Comparison of ENCODE assay signal across 8 cellular contexts in the genomic region with DNA sequence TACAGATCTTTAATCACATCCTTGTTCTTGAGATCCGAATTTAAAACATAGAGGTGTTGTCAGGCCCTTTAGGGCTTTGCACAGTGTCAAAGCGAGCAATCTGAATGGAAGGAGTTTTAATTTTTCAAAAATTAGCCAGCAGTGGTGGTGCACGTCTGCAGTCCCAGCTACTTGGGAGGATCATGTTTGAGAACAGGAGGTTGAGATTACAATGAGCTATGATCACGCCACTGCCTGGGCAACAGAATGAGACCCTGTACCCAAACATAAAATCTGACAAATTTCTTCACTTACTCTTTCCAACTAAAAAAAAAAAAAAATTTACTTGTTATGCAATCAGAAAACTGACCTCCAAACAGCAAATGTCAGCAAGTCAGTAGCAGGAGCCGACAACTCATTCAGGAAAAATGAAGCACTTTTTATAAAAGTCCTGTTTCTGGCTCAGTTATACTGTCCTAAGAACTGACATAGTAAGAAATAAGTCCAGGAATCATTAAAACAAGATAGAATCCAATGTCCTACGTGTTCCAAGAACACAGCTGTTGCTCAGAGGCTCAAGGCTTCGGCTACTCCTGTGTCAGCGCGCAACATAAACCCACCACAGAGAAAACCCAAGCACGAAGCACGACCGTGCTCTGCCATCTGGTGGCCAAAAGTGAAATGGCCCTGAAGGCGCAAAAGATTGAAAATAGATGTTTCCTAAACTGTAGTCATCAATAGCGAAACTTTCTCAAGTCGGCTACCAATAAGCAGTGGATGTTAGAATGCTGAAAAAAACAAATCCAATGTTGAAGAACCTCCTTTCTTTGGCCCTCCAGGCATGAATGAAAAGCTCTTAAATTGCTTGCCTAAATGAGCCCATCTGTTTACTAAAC.
DNase-seq lines count a peak whose midpoint lies in the region; ATAC-seq and TF ChIP-seq lines count a peak whose summit lies in the region.

No MANE protein-coding gene starts in this region.

- no peaks in the 10 kb centered on the region for H3K9me3 ChIP-seq in OCI-LY3 (ENCODE audit: insufficient read depth, low read length)
- no peaks in the 10 kb centered on the region for H3K9me3 ChIP-seq in fibroblast of lung (ENCODE audit: control insufficient read depth, insufficient read depth, low read depth, low read length)
- no peaks in the 10 kb centered on the region for H3K9me3 ChIP-seq in neutrophil
- H3K9me3 ChIP-seq in testis, result no peaks in the 10 kb centered on the region

- DNase-seq in DMS 273 (lab: John Stamatoyannopoulos, UW; ENCODE audit: unreplicated experiment) (peak; percentile 82), HPDE6-E6E7 (ENCODE audit: extremely low spot score) (peak; percentile 45), fibroblast of lung (ENCODE audit: low read depth in 2 of 2) (peak; percentile 65 to 90), testis (peak; percentile 85)
- peak; percentile 71 for DNase-seq in activated T-cell treated with anti-CD3 and anti-CD28 coated beads, Interleukin-2, amount 50 U/mL, for 24 hours

- H3K4me2 ChIP-seq in OCI-LY3 (ENCODE audit: low read length) (peak overlapping the region; percentile 58), fibroblast of lung (ENCODE audit: extremely low read depth, insufficient read depth, low read length) (peak overlapping the region; percentile 60)

- H3K4me1 ChIP-seq in OCI-LY3 (ENCODE audit: low read length) (no peaks in the 10 kb centered on the region), fibroblast of lung (ENCODE audit: control insufficient read depth, extremely low read depth, insufficient read depth, low read length) (no peaks in the 10 kb centered on the region), neutrophil (ENCODE audit: control insufficient read depth in 1 of 2, insufficient read depth in 1 of 2, low read depth in 1 of 2, low read length in 1 of 2) (peaks cover 62 to 71% of the 10 kb centered on the region in 2 experiments), testis (no peaks in the 10 kb centered on the region)

- H3K27ac ChIP-seq in OCI-LY3 (ENCODE audit: low read length) (no peak overlapping the region), fibroblast of lung (ENCODE audit: insufficient read depth, low read length) (no peak overlapping the region), neutrophil (peak overlapping the region; percentile 91), testis (no peak overlapping the region)

- no peak overlapping the region for H3K27ac Mint-ChIP-seq in activated T-cell treated with anti-CD3 and anti-CD28 coated beads, Interleukin-2, amount 50 U/mL, for 24 hours

- ATAC-seq in GM19467 (IDR thresholded peaks at IDR 0.05; ENCODE audit: unreplicated experiment), result peak; percentile 84

- H3K4me3 Mint-ChIP-seq in activated T-cell treated with anti-CD3 and anti-CD28 coated beads, Interleukin-2, amount 50 U/mL, for 24 hours, result no peak overlapping the region

- H3K9ac ChIP-seq in OCI-LY3 (ENCODE audit: low read length), result no peak overlapping the region
- H3K9ac ChIP-seq in fibroblast of lung (ENCODE audit: insufficient read depth, low read length), result no peak overlapping the region

- H3K27me3 ChIP-seq in OCI-LY3 (ENCODE audit: low read depth, low read length), result peaks cover 3% of the 10 kb centered on the region; the same call in 1 of the 2 replicates
- peaks cover 4% of the 10 kb centered on the region for H3K27me3 ChIP-seq in fibroblast of lung (ENCODE audit: control insufficient read depth, insufficient read depth, low read length)
- H3K27me3 ChIP-seq in neutrophil, result no peaks in the 10 kb centered on the region
- H3K27me3 ChIP-seq in testis, result no peaks in the 10 kb centered on the region

- H3K36me3 Mint-ChIP-seq in activated T-cell treated with anti-CD3 and anti-CD28 coated beads, Interleukin-2, amount 50 U/mL, for 24 hours (ENCODE audit: low read depth), result no peaks in the 10 kb centered on the region

- H3K4me1 Mint-ChIP-seq in activated T-cell treated with anti-CD3 and anti-CD28 coated beads, Interleukin-2, amount 50 U/mL, for 24 hours (ENCODE audit: low read depth), result peaks cover 6% of the 10 kb centered on the region

- H2AFZ ChIP-seq in OCI-LY3 (ENCODE audit: low read depth, low read length) (no peak overlapping the region), fibroblast of lung (ENCODE audit: low read length) (peak overlapping the region; percentile 58)

- TF ChIP-seq POLR2A in testis (IDR thresholded peaks at IDR 0.05), result no peak

- TF ChIP-seq CTCF in OCI-LY3 (IDR thresholded peaks at IDR 0.05; ENCODE audit: low read depth, low read length) (peak; percentile 95), fibroblast of lung (conservative IDR thresholded peaks at IDR 0.05 in 1 of 2, IDR thresholded peaks at IDR 0.05 in 1 of 2; ENCODE audit: low read depth in 1 of 2, low read length in 2 of 2) (peak; percentile 94 to 98), neutrophil (IDR thresholded peaks at IDR 0.05) (peak; percentile 87), testis (IDR thresholded peaks at IDR 0.05) (peak; percentile 89 to 94 (median 89))

- H3K27me3 Mint-ChIP-seq in activated T-cell treated with anti-CD3 and anti-CD28 coated beads, Interleukin-2, amount 50 U/mL, for 24 hours, result peaks cover 40% of the 10 kb centered on the region

- intact Hi-C loops in testis (cut with DNase I; ENCODE audit: low total_unique reads), result no loop called here

- WGBS in testis, 2 donors, result 18 to 34% methylated on average over 15 of the region's 15 CpGs

- peaks cover 14% of the 10 kb centered on the region for H3K9me3 Mint-ChIP-seq in activated T-cell treated with anti-CD3 and anti-CD28 coated beads, Interleukin-2, amount 50 U/mL, for 24 hours

- H3K36me3 ChIP-seq in OCI-LY3 (replicated peaks; ENCODE audit: low read depth, low read length) (no peaks in the 10 kb centered on the region), fibroblast of lung (ENCODE audit: control insufficient read depth, insufficient read depth, low read length) (no peaks in the 10 kb centered on the region), neutrophil (no peaks in the 10 kb centered on the region), testis (ENCODE audit: low read depth, missing control alignments) (no peaks in the 10 kb centered on the region)

- H4K20me1 ChIP-seq in OCI-LY3 (ENCODE audit: insufficient read depth, low read length) (no peaks in the 10 kb centered on the region), fibroblast of lung (ENCODE audit: control insufficient read depth, extremely low read depth, insufficient read depth, low read length) (no peaks in the 10 kb centered on the region)

- H3K4me3 ChIP-seq in OCI-LY3 (ENCODE audit: low read length), result peak overlapping the region; percentile 49
- peak overlapping the region in 2 of 4 experiments; percentile 9 to 34 for H3K4me3 ChIP-seq in fibroblast of lung (replicated peaks in 1 of 4; ENCODE audit: control extremely low read depth in 1 of 4, insufficient read depth in 1 of 4, low read depth in 3 of 4, low read length in 4 of 4)
- no peak overlapping the region for H3K4me3 ChIP-seq in neutrophil (ENCODE audit: low read depth in 1 of 2, low read length in 1 of 2)
- H3K4me3 ChIP-seq in testis, result no peak overlapping the region

- H3K79me2 ChIP-seq in OCI-LY3 (ENCODE audit: low read length) (no peaks in the 10 kb centered on the region), fibroblast of lung (ENCODE audit: control insufficient read depth, insufficient read depth, low read length) (no peaks in the 10 kb centered on the region)
